3 cellular contexts compared by ENCODE assay signal in genomic region chr12:46918631-46919030, GRCh38.
"Had no signal": no experiment of that assay in that cellular context is flagged by ENCODE, and none has a peak within 500 bp of the region (broad histone marks: within the 10 kb centered on the region; RNA-seq: fewer than 3 reads in every experiment).

No MANE protein-coding gene starts in this region.

- ATAC-seq: GM12878 had no signal

- H3K4me3 ChIP-seq: GM12878 had no signal

- DNase-seq: GDM1, GF-D8 had no signal
